Comparison of ENCODE assay signal across 22 cellular contexts in the genomic region with DNA sequence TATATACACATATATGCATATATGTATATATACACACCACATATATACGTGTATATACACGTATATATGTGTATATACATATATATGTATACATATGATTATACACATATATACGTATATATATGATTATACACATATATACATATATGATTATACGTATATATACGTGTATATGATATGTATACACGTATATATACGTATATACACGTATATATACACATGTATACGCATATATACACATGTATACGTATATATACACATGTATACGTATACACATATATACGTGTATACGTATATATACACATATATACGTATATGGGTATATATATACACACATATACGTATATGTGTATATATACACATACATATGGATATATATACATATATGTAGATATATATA.
A peak's percentile ranks its signal among the peaks of the same experiment; 100 is the strongest.
DNase-seq lines count a peak whose midpoint lies in the region; ATAC-seq, FAIRE-seq and TF ChIP-seq lines count a peak whose summit lies in the region.
"Had no signal": no experiment of that assay in that cellular context is flagged by ENCODE, and none has a peak within 500 bp of the region (broad histone marks: within the 10 kb centered on the region; RNA-seq: fewer than 3 reads in every experiment).

No MANE protein-coding gene starts in this region.

- no peak overlapping the region for H3K4me2 ChIP-seq in K562 (ENCODE audit: insufficient read depth, low read length)
- H3K4me2 ChIP-seq: BLaER1 treated with 17β-estradiol and CSF1 and Interleukin-3, amounts not matched to agents 10 nM and 100 nM had no signal

- peaks cover 48% of the 10 kb centered on the region for H3K36me3 ChIP-seq in K562 (ENCODE audit: control insufficient read depth, insufficient read depth, low read length)
- no peaks in the 10 kb centered on the region for H3K36me3 ChIP-seq in kidney (ENCODE audit: control insufficient read depth in 1 of 2, insufficient read depth in 2 of 2, low read length in 2 of 2)
- H3K36me3 ChIP-seq in BE2C = no peaks in the 10 kb centered on the region
- H3K36me3 ChIP-seq: BLaER1 treated with 17β-estradiol and CSF1 and Interleukin-3, amounts not matched to agents 10 nM and 100 nM had no signal

- H3K9me3 ChIP-seq in K562 (replicated peaks; ENCODE audit: control insufficient read depth, insufficient read depth, low read depth, low read length) (0 out of 2 replicates have a peak, but pooled peaks cover under 1% of the 10 kb centered on the region), kidney (ENCODE audit: control insufficient read depth in 1 of 2, low read length in 2 of 2) (peaks cover 0 to 3% of the 10 kb centered on the region in 2 donors), BE2C (no peaks in the 10 kb centered on the region)
- H3K9me3 ChIP-seq: Caco-2 had no signal

- no peak for TF ChIP-seq POLR2A in K562 (conservative IDR thresholded peaks at IDR 0.05)

- H3K27me3 ChIP-seq in K562 (ENCODE audit: control insufficient read depth in 2 of 2, insufficient read depth in 2 of 2, low read length in 2 of 2) (no peaks in the 10 kb centered on the region), BE2C (no peaks in the 10 kb centered on the region)
- H3K27me3 ChIP-seq: BLaER1 treated with 17β-estradiol and CSF1 and Interleukin-3, amounts not matched to agents 10 nM and 100 nM had no signal

- no peaks in the 10 kb centered on the region for H3K79me2 ChIP-seq in K562 (ENCODE audit: control insufficient read depth, insufficient read depth, low read length)

- FAIRE-seq in A204.1 (lab: Jason Lieb, UNC) (peak; percentile 76), TTC549 (lab: Jason Lieb, UNC) (peak; percentile 60), K562 (lab: Jason Lieb, UNC) (no peak), kidney (lab: Jason Lieb, UNC) (peak; percentile 87)
- FAIRE-seq: D721Med, GM12891, GM19239 had no signal

- WGBS in K562 (ENCODE audit: insufficient coverage, low coverage, missing lambda C conversion rate) = 93% methylated on average over 14 of the region's 15 CpGs

- DNase-seq in K562 (ENCODE audit: extremely low read depth in 1 of 4, low spot score in 3 of 4) = no peak
- DNase-seq in kidney = no peak
- no peak for DNase-seq in BE2C
- no peak for DNase-seq in AML-193 (lab: John Stamatoyannopoulos, UW)
- no peak for DNase-seq in NCI-H1105 treated with DMSO at 0.1 percent for 48 hours (lab: John Stamatoyannopoulos, UW)
- no peak for DNase-seq in AG08396 (ENCODE audit: low spot score)
- DNase-seq: ACHN; Caco-2; Calu3; CD4-positive, alpha-beta T cell; CD8-positive, alpha-beta T cell; DMS79; DND-41; GF-D8 had no signal

- no peak for TF ChIP-seq CTCF in K562 (IDR thresholded peaks at IDR 0.05 in 2 of 3, conservative IDR thresholded peaks at IDR 0.05 in 1 of 3; ENCODE audit: insufficient read depth in 2 of 3, low read depth in 1 of 3, low read length in 3 of 3)
- no peak for TF ChIP-seq CTCF in kidney (IDR thresholded peaks at IDR 0.05; ENCODE audit: borderline replicate concordance, extremely low read depth, insufficient read depth)
- no peak for TF ChIP-seq CTCF in BE2C (IDR thresholded peaks at IDR 0.05; ENCODE audit: low read depth, low read length)

- no peak overlapping the region for H3K9ac ChIP-seq in K562 (ENCODE audit: insufficient read depth in 1 of 2, low read depth in 2 of 2, low read length in 2 of 2)
- no peak overlapping the region for H3K9ac ChIP-seq in kidney (ENCODE audit: low read length in 2 of 2)
- H3K9ac ChIP-seq: BLaER1 treated with 17β-estradiol and CSF1 and Interleukin-3, amounts not matched to agents 10 nM and 100 nM had no signal

- intact Hi-C loops in K562 (cut with micrococcal nuclease) = no loop called here
- intact Hi-C loops in kidney (cut with DNase I) = no loop called here

- no peaks in the 10 kb centered on the region for H3K9me1 ChIP-seq in K562 (ENCODE audit: control insufficient read depth, insufficient read depth, low read length)

- in situ Hi-C loops in K562 (cut with MboI) = no loop called here

- H3K27ac ChIP-seq in K562 (ENCODE audit: extremely low read depth, low read depth, low read length) (no peak overlapping the region), kidney (ENCODE audit: low read depth in 2 of 2, low read length in 2 of 2) (no peak overlapping the region)
- H3K27ac ChIP-seq: 22Rv1; BLaER1 treated with 17β-estradiol and CSF1 and Interleukin-3, amounts not matched to agents 10 nM and 100 nM; C4-2B had no signal

- H3K4me1 ChIP-seq in K562 (replicated peaks in 1 of 2; ENCODE audit: control insufficient read depth in 2 of 2, insufficient read depth in 2 of 2, low read length in 2 of 2) (no peaks in the 10 kb centered on the region), kidney (ENCODE audit: control insufficient read depth in 1 of 2, insufficient read depth in 1 of 2, low read depth in 1 of 2, low read length in 2 of 2) (no peaks in the 10 kb centered on the region), BE2C (no peaks in the 10 kb centered on the region)
- H3K4me1 ChIP-seq: BLaER1 treated with 17β-estradiol and CSF1 and Interleukin-3, amounts not matched to agents 10 nM and 100 nM; Caco-2 had no signal

- TF ChIP-seq RAD21 in K562 (CRISPR knock-in tag; conservative IDR thresholded peaks at IDR 0.05 in 1 of 2, IDR thresholded peaks at IDR 0.05 in 1 of 2) = no peak

- ATAC-seq in K562 = no peak
- ATAC-seq: CD8-positive, alpha-beta T cell had no signal

- POLR2A ChIA-PET in K562 (lab: Yijun Ruan, JAX) = no interaction called here

- TF ChIP-seq EP300 in K562 (IDR thresholded peaks at IDR 0.05; ENCODE audit: low read length) = no peak

- CTCF ChIA-PET in K562 (lab: Yijun Ruan, JAX; ENCODE audit: low intra/inter-chr PET ratio) = interaction anchor here (0.9 kb wide), 1 partner anchor 36 kb away, joined by 3 read pairs; no protein-coding TSS in a partner anchor

- H3K4me3 ChIP-seq in K562 = no peak overlapping the region
- no peak overlapping the region for H3K4me3 ChIP-seq in kidney (ENCODE audit: low read length in 2 of 2)
- no peak overlapping the region for H3K4me3 ChIP-seq in BE2C (ENCODE audit: low read depth, low read length)
- H3K4me3 ChIP-seq: BLaER1 treated with 17β-estradiol and CSF1 and Interleukin-3, amounts not matched to agents 10 nM and 100 nM had no signal

- H4K20me1 ChIP-seq in K562 (replicated peaks; ENCODE audit: control insufficient read depth, insufficient read depth, low read length) = no peaks in the 10 kb centered on the region
- H4K20me1 ChIP-seq: BLaER1 treated with 17β-estradiol and CSF1 and Interleukin-3, amounts not matched to agents 10 nM and 100 nM had no signal

- BruUV-seq in K562 (replicated peaks; lab: Mats Ljungman, UMichigan) = no TSS peak

- no peak overlapping the region for H2AFZ ChIP-seq in K562 (ENCODE audit: low read depth, low read length)

TF ChIP-seq in K562, 482 proteins besides CTCF, POLR2A, EP300 and RAD21 (continues in another document):
- TF ChIP-seq ZNF77 (CRISPR knock-in tag; IDR thresholded peaks at IDR 0.05) = peak; percentile 84; the same call in 1 of the 2 replicates
- TF ChIP-seq, protein P1, sequence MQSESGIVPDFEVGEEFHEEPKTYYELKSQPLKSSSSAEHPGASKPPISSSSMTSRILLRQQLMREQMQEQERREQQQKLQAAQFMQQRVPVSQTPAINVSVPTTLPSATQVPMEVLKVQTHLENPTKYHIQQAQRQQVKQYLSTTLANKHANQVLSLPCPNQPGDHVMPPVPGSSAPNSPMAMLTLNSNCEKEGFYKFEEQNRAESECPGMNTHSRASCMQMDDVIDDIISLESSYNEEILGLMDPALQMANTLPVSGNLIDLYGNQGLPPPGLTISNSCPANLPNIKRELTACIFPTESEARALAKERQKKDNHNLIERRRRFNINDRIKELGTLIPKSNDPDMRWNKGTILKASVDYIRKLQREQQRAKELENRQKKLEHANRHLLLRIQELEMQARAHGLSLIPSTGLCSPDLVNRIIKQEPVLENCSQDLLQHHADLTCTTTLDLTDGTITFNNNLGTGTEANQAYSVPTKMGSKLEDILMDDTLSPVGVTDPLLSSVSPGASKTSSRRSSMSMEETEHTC (IDR thresholded peaks at IDR 0.05) = no peak
- peak; percentile 97 for TF ChIP-seq SLC30A9 (CRISPR knock-in tag; IDR thresholded peaks at IDR 0.05)
- peak; percentile 95 for TF ChIP-seq ZNF140 (CRISPR knock-in tag; IDR thresholded peaks at IDR 0.05)
- TF ChIP-seq, protein P2, sequence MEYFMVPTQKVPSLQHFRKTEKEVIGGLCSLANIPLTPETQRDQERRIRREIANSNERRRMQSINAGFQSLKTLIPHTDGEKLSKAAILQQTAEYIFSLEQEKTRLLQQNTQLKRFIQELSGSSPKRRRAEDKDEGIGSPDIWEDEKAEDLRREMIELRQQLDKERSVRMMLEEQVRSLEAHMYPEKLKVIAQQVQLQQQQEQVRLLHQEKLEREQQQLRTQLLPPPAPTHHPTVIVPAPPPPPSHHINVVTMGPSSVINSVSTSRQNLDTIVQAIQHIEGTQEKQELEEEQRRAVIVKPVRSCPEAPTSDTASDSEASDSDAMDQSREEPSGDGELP (CRISPR knock-in tag; IDR thresholded peaks at IDR 0.05; ENCODE audit: borderline replicate concordance) = no peak
- no peak for TF ChIP-seq CEBPG (CRISPR knock-in tag; IDR thresholded peaks at IDR 0.05)
- TF ChIP-seq CEBPG (tag; conservative IDR thresholded peaks at IDR 0.05 in 1 of 2, IDR thresholded peaks at IDR 0.05 in 1 of 2) = peak in 1 of 2 experiments; percentile 46; a peak in 2 of 4 replicates
- no peak for TF ChIP-seq SAFB (IDR thresholded peaks at IDR 0.05; ENCODE audit: borderline replicate concordance, low read depth, low read length)
- TF ChIP-seq, protein P3, sequence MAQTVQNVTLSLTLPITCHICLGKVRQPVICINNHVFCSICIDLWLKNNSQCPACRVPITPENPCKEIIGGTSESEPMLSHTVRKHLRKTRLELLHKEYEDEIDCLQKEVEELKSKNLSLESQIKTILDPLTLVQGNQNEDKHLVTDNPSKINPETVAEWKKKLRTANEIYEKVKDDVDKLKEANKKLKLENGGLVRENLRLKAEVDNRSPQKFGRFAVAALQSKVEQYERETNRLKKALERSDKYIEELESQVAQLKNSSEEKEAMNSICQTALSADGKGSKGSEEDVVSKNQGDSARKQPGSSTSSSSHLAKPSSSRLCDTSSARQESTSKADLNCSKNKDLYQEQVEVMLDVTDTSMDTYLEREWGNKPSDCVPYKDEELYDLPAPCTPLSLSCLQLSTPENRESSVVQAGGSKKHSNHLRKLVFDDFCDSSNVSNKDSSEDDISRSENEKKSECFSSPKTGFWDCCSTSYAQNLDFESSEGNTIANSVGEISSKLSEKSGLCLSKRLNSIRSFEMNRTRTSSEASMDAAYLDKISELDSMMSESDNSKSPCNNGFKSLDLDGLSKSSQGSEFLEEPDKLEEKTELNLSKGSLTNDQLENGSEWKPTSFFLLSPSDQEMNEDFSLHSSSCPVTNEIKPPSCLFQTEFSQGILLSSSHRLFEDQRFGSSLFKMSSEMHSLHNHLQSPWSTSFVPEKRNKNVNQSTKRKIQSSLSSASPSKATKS (CRISPR knock-in tag; IDR thresholded peaks at IDR 0.05) = 0 out of 2 replicates have a peak, but pooled peaks have one; percentile 36
